In genomic region chr14:91372680-91373495, GRCh38 we compare ENCODE assay signal across 8 cellular contexts. TPM values are rescaled to one million over a fixed set of nuclear protein-coding genes. Genes with fewer than 3 reads are reported as not detected.
DNase-seq lines count a peak whose midpoint lies in the region; ATAC-seq, FAIRE-seq and TF ChIP-seq lines count a peak whose summit lies in the region.

No MANE protein-coding gene starts in this region.

- no peak overlapping the region for H3K4me2 ChIP-seq in trophoblast cell (ENCODE audit: low read length)

- no peak overlapping the region for H3K14ac ChIP-seq in trophoblast cell (ENCODE audit: low read length)

- no peak overlapping the region for H2AK5ac ChIP-seq in trophoblast cell (ENCODE audit: low read length)

- H3K27ac ChIP-seq in trophoblast cell (ENCODE audit: low read depth, low read length) = no peak overlapping the region
- H3K27ac ChIP-seq in kidney (ENCODE audit: low read depth in 2 of 2, low read length in 2 of 2) = no peak overlapping the region

- no CpG with 5 or more reads among the region's 17 CpGs for WGBS in trophoblast cell (ENCODE audit: extremely low coverage, insufficient coverage, insufficient read length)

- H3K79me2 ChIP-seq in trophoblast cell (ENCODE audit: control insufficient read depth, insufficient read depth, low read length, poor library complexity) = no peaks in the 10 kb centered on the region

- peak; percentile 97 for DNase-seq in G401 (ENCODE audit: low spot score)
- peak; percentile 82 for DNase-seq in NAMALWA (ENCODE audit: low spot score)
- DNase-seq in activated T-cell treated with anti-CD3 and anti-CD28 coated beads, Interleukin-2, amount 50 U/mL, for 72 hours = peak; percentile 58 to 62
- DNase-seq in stimulated activated naive B cell treated with anti-CD40 and anti-IgM and Interleukin-4, amounts not matched to agents 10 μg/mL and 1 μg/mL and 100 μg/mL, for 72 hours = no peak
- DNase-seq in D721Med (ENCODE audit: insufficient read length, low spot score) = no peak
- DNase-seq in trophoblast cell = no peak
- DNase-seq in kidney = no peak

- no peak overlapping the region for H3K23ac ChIP-seq in trophoblast cell (ENCODE audit: low read length)

- H4K12ac ChIP-seq in trophoblast cell (ENCODE audit: low read depth, low read length) = no peak overlapping the region

- no peak overlapping the region for H2AFZ ChIP-seq in trophoblast cell (ENCODE audit: insufficient read depth, low read length, poor library complexity)

- H3K27ac Mint-ChIP-seq in activated T-cell treated with anti-CD3 and anti-CD28 coated beads, Interleukin-2, amount 50 U/mL, for 72 hours = peak overlapping the region; percentile 86
- H3K27ac Mint-ChIP-seq in stimulated activated naive B cell treated with anti-CD40 and anti-IgM and Interleukin-4, amounts not matched to agents 10 μg/mL and 1 μg/mL and 100 μg/mL, for 72 hours = peak overlapping the region; percentile 94

- in situ Hi-C loops in G401 (cut with HindIII; ENCODE audit: low sequenced_read_pairs) = no loop called here

- H3K36me3 ChIP-seq in trophoblast cell (ENCODE audit: control insufficient read depth in 1 of 2, insufficient read depth in 2 of 2, low read length in 2 of 2) = no peaks in the 10 kb centered on the region
- no peaks in the 10 kb centered on the region for H3K36me3 ChIP-seq in kidney (ENCODE audit: control insufficient read depth in 1 of 2, insufficient read depth in 2 of 2, low read length in 2 of 2)

- no peaks in the 10 kb centered on the region for H3K79me1 ChIP-seq in trophoblast cell (ENCODE audit: low read length)

- H3K4me3 ChIP-seq in trophoblast cell (ENCODE audit: low read depth, low read length) = no peak overlapping the region
- no peak overlapping the region for H3K4me3 ChIP-seq in kidney (ENCODE audit: low read length in 2 of 2)

- H3K9me3 Mint-ChIP-seq in activated T-cell treated with anti-CD3 and anti-CD28 coated beads, Interleukin-2, amount 50 U/mL, for 72 hours = no peaks in the 10 kb centered on the region
- no peaks in the 10 kb centered on the region for H3K9me3 Mint-ChIP-seq in stimulated activated naive B cell treated with anti-CD40 and anti-IgM and Interleukin-4, amounts not matched to agents 10 μg/mL and 1 μg/mL and 100 μg/mL, for 72 hours

- no peak for FAIRE-seq in D721Med (lab: Jason Lieb, UNC)
- no peak for FAIRE-seq in kidney (lab: Jason Lieb, UNC)

- no peaks in the 10 kb centered on the region for H3K9me3 ChIP-seq in trophoblast cell (ENCODE audit: insufficient read depth, low read depth, low read length)
- no peaks in the 10 kb centered on the region for H3K9me3 ChIP-seq in kidney (ENCODE audit: control insufficient read depth in 1 of 2, low read length in 2 of 2)

- peaks cover 100% of the 10 kb centered on the region for H3K4me1 Mint-ChIP-seq in activated T-cell treated with anti-CD3 and anti-CD28 coated beads, Interleukin-2, amount 50 U/mL, for 72 hours (ENCODE audit: low read depth)
- peaks cover 80 to 100% of the 10 kb centered on the region in 2 donors for H3K4me1 Mint-ChIP-seq in stimulated activated naive B cell treated with anti-CD40 and anti-IgM and Interleukin-4, amounts not matched to agents 10 μg/mL and 1 μg/mL and 100 μg/mL, for 72 hours

- intact Hi-C loops in kidney (cut with DNase I) = no loop called here

- H2BK120ac ChIP-seq in trophoblast cell (ENCODE audit: insufficient read depth, low read length, poor library complexity) = no peak overlapping the region

- no peaks in the 10 kb centered on the region for H3K27me3 ChIP-seq in trophoblast cell (ENCODE audit: insufficient read depth, low read length)

- peaks cover 0 to 3% of the 10 kb centered on the region in 2 donors for H3K36me3 Mint-ChIP-seq in activated T-cell treated with anti-CD3 and anti-CD28 coated beads, Interleukin-2, amount 50 U/mL, for 72 hours (ENCODE audit: insufficient read depth in 2 of 2)
- H3K36me3 Mint-ChIP-seq in stimulated activated naive B cell treated with anti-CD40 and anti-IgM and Interleukin-4, amounts not matched to agents 10 μg/mL and 1 μg/mL and 100 μg/mL, for 72 hours = peaks cover 17 to 42% of the 10 kb centered on the region in 2 donors

- H3K4me3 Mint-ChIP-seq in activated T-cell treated with anti-CD3 and anti-CD28 coated beads, Interleukin-2, amount 50 U/mL, for 72 hours = peak overlapping the region; percentile 41 to 87
- H3K4me3 Mint-ChIP-seq in stimulated activated naive B cell treated with anti-CD40 and anti-IgM and Interleukin-4, amounts not matched to agents 10 μg/mL and 1 μg/mL and 100 μg/mL, for 72 hours = peak overlapping the region; percentile 71 to 73

- no peaks in the 10 kb centered on the region for H3K27me3 Mint-ChIP-seq in activated T-cell treated with anti-CD3 and anti-CD28 coated beads, Interleukin-2, amount 50 U/mL, for 72 hours (ENCODE audit: low read depth)
- no peaks in the 10 kb centered on the region for H3K27me3 Mint-ChIP-seq in stimulated activated naive B cell treated with anti-CD40 and anti-IgM and Interleukin-4, amounts not matched to agents 10 μg/mL and 1 μg/mL and 100 μg/mL, for 72 hours

- H3K9ac ChIP-seq in trophoblast cell (ENCODE audit: low read length) = no peak overlapping the region
- H3K9ac ChIP-seq in kidney (ENCODE audit: low read length in 2 of 2) = peak overlapping the region in 1 of 2 donors; percentile 24

- H2BK12ac ChIP-seq in trophoblast cell (ENCODE audit: low read length) = no peak overlapping the region

- no peak overlapping the region for H3K4ac ChIP-seq in trophoblast cell (ENCODE audit: low read depth, low read length)

- H4K91ac ChIP-seq in trophoblast cell (ENCODE audit: low read depth, low read length) = no peak overlapping the region

- H3K18ac ChIP-seq in trophoblast cell (ENCODE audit: low read length) = no peak overlapping the region

- H2BK5ac ChIP-seq in trophoblast cell (ENCODE audit: low read depth, low read length, poor library complexity) = no peak overlapping the region

- peak; percentile 26 for ATAC-seq in GM21576 (IDR thresholded peaks at IDR 0.05; ENCODE audit: unreplicated experiment)
- ATAC-seq in activated T-cell treated with anti-CD3 and anti-CD28 coated beads, Interleukin-2, amount 50 U/mL, for 72 hours (replicated peaks in 1 of 2) = peak; percentile 41 to 49
- peak; percentile 36 to 49 for ATAC-seq in stimulated activated naive B cell treated with anti-CD40 and anti-IgM and Interleukin-4, amounts not matched to agents 10 μg/mL and 1 μg/mL and 100 μg/mL, for 72 hours (replicated peaks)

- no peak overlapping the region for H4K8ac ChIP-seq in trophoblast cell (ENCODE audit: low read depth, low read length)

- TF ChIP-seq CTCF in D721Med (IDR thresholded peaks at IDR 0.05; ENCODE audit: insufficient read depth, missing control alignments) = no peak
- no peak for TF ChIP-seq CTCF in kidney (IDR thresholded peaks at IDR 0.05; ENCODE audit: borderline replicate concordance, extremely low read depth, insufficient read depth)

- no peaks in the 10 kb centered on the region for H3K4me1 ChIP-seq in trophoblast cell (ENCODE audit: control insufficient read depth in 1 of 2, insufficient read depth in 2 of 2, low read length in 2 of 2)
- peaks cover 12 to 25% of the 10 kb centered on the region in 2 donors for H3K4me1 ChIP-seq in kidney (ENCODE audit: control insufficient read depth in 1 of 2, insufficient read depth in 1 of 2, low read depth in 1 of 2, low read length in 2 of 2)

RNA-seq across cellular contexts. Expression of gene CCDC88C, which starts 44.7 kb away (rescaled TPM):
- 14.0 and 16.9 TPM in 2 replicates for total RNA-seq in G401 (2014; rRNA removed; shearing (Covaris generic))
- total RNA-seq in activated T-cell treated with anti-CD3 and anti-CD28 coated beads, Interleukin-2, amount 50 U/mL, for 72 hours = 100 to 1,000 TPM; 103 to 111 TPM
- 3.1 and 3.4 TPM in 2 replicates for polyA plus RNA-seq in trophoblast cell (2013)
- 32.8 TPM for total RNA-seq in kidney
- polyA plus RNA-seq in kidney (ENCODE audit: insufficient read depth, low read depth, low replicate concordance) = 6.6 TPM

Comparison
In these comparisons a context has a peak if more than half of its experiments do, and no peak if none do; other contexts are left out.
1. DNase-seq: peak in G401 (single experiment), NAMALWA (single experiment) and activated T-cell treated with anti-CD3 and anti-CD28 coated beads, Interleukin-2, amount 50 U/mL, for 72 hours (2 of 2); none in stimulated activated naive B cell treated with anti-CD40 and anti-IgM and Interleukin-4, amounts not matched to agents 10 μg/mL and 1 μg/mL and 100 μg/mL, for 72 hours (single experiment), D721Med (single experiment), trophoblast cell (0 of 2) and kidney (single experiment).
2. Peak in every context shown above with its lines, with median percentiles within 50 percentile points of each other: ATAC-seq.